Comparison of ENCODE assay signal across 15 cellular contexts in the genomic region with DNA sequence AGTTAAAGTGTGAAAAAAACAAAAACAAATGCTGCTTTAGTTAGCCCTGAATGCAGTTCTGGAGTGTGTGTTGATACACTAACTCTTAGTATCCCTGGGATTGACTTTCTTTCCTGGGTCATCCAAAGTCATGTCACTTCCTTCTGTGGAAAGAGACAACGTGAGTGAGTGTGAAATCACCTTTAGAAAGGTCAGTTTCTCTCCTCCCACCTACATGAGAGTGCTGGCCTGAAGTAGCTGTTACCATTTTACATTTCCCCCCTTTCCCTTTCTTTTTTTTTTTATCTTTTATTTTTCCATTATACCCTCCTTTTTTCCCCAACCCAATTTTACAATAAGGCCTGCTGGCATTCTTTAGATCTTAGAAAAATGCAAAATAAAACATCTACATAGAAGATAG. TPM values are rescaled to one million over a fixed set of nuclear protein-coding genes. Genes with fewer than 3 reads are reported as not detected.
A peak's percentile ranks its signal among the peaks of the same experiment; 100 is the strongest.
DNase-seq lines count a peak whose midpoint lies in the region; ATAC-seq and TF ChIP-seq lines count a peak whose summit lies in the region.
"Had no signal": no experiment of that assay in that cellular context is flagged by ENCODE, and none has a peak within 500 bp of the region (broad histone marks: within the 10 kb centered on the region; RNA-seq: fewer than 3 reads in every experiment).

No MANE protein-coding gene starts in this region.

- no peak for DNase-seq in activated CD4-positive, alpha-beta T cell treated with anti-CD3 and anti-CD28 coated beads, Interleukin-2, amount 10 ng/mL, durations not matched to agents 24 days and 14 days
- no peak for DNase-seq in activated CD4-positive, alpha-beta T cell treated with anti-CD3 and anti-CD28 coated beads for 36 hours
- DNase-seq in T-helper 17 cell (no peak), nephron progenitor cell (no peak), NOMO-1 treated with dmso at 0.1 percent for 144 hours (lab: John Stamatoyannopoulos, UW; ENCODE audit: unreplicated experiment) (no peak)
- DNase-seq: AML-193; CD4-positive, alpha-beta T cell; GDM1; KBM-7 had no signal

- ATAC-seq in activated CD4-positive, alpha-beta T cell treated with anti-CD3 and anti-CD28 coated beads for 36 hours, result no peak
- no peak for ATAC-seq in T-helper 17 cell
- ATAC-seq in HG02623 (IDR thresholded peaks at IDR 0.05; ENCODE audit: unreplicated experiment), result no peak
- ATAC-seq in HG03378 (IDR thresholded peaks at IDR 0.05; ENCODE audit: unreplicated experiment), result no peak
- ATAC-seq: GM23338 had no signal

- CTCF ChIA-PET in activated CD4-positive, alpha-beta T cell treated with anti-CD3 and anti-CD28 coated beads for 36 hours (lab: Charles Lee), result no interaction called here

- H3K27ac Mint-ChIP-seq in activated CD4-positive, alpha-beta T cell treated with anti-CD3 and anti-CD28 coated beads, Interleukin-2, amount 10 ng/mL, durations not matched to agents 24 days and 14 days, result peak overlapping the region; percentile 19
- no peak overlapping the region for H3K27ac Mint-ChIP-seq in activated CD4-positive, alpha-beta T cell treated with anti-CD3 and anti-CD28 coated beads for 36 hours
- peak overlapping the region; percentile 63 for H3K27ac Mint-ChIP-seq in T-helper 17 cell
- H3K27ac Mint-ChIP-seq in nephron progenitor cell, result peak overlapping the region; percentile 21
- H3K27ac Mint-ChIP-seq: CD4-positive, alpha-beta T cell; GM23338; IgD-negative memory B cell had no signal

- no peak overlapping the region for H3K4me3 Mint-ChIP-seq in activated CD4-positive, alpha-beta T cell treated with anti-CD3 and anti-CD28 coated beads, Interleukin-2, amount 10 ng/mL, durations not matched to agents 24 days and 14 days
- no peak overlapping the region for H3K4me3 Mint-ChIP-seq in activated CD4-positive, alpha-beta T cell treated with anti-CD3 and anti-CD28 coated beads for 36 hours
- H3K4me3 Mint-ChIP-seq in T-helper 17 cell, result no peak overlapping the region
- H3K4me3 Mint-ChIP-seq in nephron progenitor cell, result no peak overlapping the region
- H3K4me3 Mint-ChIP-seq: CD4-positive, alpha-beta T cell; GM23338; IgD-negative memory B cell had no signal

- peaks cover 5% of the 10 kb centered on the region for H3K4me1 Mint-ChIP-seq in activated CD4-positive, alpha-beta T cell treated with anti-CD3 and anti-CD28 coated beads, Interleukin-2, amount 10 ng/mL, durations not matched to agents 24 days and 14 days
- peaks cover 2% of the 10 kb centered on the region for H3K4me1 Mint-ChIP-seq in activated CD4-positive, alpha-beta T cell treated with anti-CD3 and anti-CD28 coated beads for 36 hours
- H3K4me1 Mint-ChIP-seq in T-helper 17 cell (peaks cover 7% of the 10 kb centered on the region), nephron progenitor cell (no peaks in the 10 kb centered on the region)
- H3K4me1 Mint-ChIP-seq: GM23338, IgD-negative memory B cell had no signal

- POLR2A ChIA-PET in activated CD4-positive, alpha-beta T cell treated with anti-CD3 and anti-CD28 coated beads for 36 hours (lab: Charles Lee), result no interaction called here

- intact Hi-C loops in activated CD4-positive, alpha-beta T cell treated with anti-CD3 and anti-CD28 coated beads, Interleukin-2, amount 10 ng/mL, durations not matched to agents 24 days and 14 days (cut with micrococcal nuclease), result no loop called here
- intact Hi-C loops in activated CD4-positive, alpha-beta T cell treated with anti-CD3 and anti-CD28 coated beads for 36 hours (cut with DNase I, micrococcal nuclease), result no loop called here

- no peaks in the 10 kb centered on the region for H3K9me3 Mint-ChIP-seq in activated CD4-positive, alpha-beta T cell treated with anti-CD3 and anti-CD28 coated beads, Interleukin-2, amount 10 ng/mL, durations not matched to agents 24 days and 14 days
- H3K9me3 Mint-ChIP-seq in activated CD4-positive, alpha-beta T cell treated with anti-CD3 and anti-CD28 coated beads for 36 hours (ENCODE audit: low read depth), result no peaks in the 10 kb centered on the region
- H3K9me3 Mint-ChIP-seq in nephron progenitor cell, result no peaks in the 10 kb centered on the region
- H3K9me3 Mint-ChIP-seq: CD4-positive, alpha-beta T cell; GM23338; IgD-negative memory B cell had no signal

- peaks cover 76% of the 10 kb centered on the region for H3K36me3 Mint-ChIP-seq in activated CD4-positive, alpha-beta T cell treated with anti-CD3 and anti-CD28 coated beads, Interleukin-2, amount 10 ng/mL, durations not matched to agents 24 days and 14 days (ENCODE audit: low read depth)
- peaks cover 61% of the 10 kb centered on the region for H3K36me3 Mint-ChIP-seq in activated CD4-positive, alpha-beta T cell treated with anti-CD3 and anti-CD28 coated beads for 36 hours (ENCODE audit: low read depth)
- H3K36me3 Mint-ChIP-seq in T-helper 17 cell (ENCODE audit: low read depth), result no peaks in the 10 kb centered on the region
- peaks cover 90% of the 10 kb centered on the region for H3K36me3 Mint-ChIP-seq in nephron progenitor cell (ENCODE audit: low read depth)
- H3K36me3 Mint-ChIP-seq: IgD-negative memory B cell had no signal

- no peaks in the 10 kb centered on the region for H3K27me3 Mint-ChIP-seq in activated CD4-positive, alpha-beta T cell treated with anti-CD3 and anti-CD28 coated beads, Interleukin-2, amount 10 ng/mL, durations not matched to agents 24 days and 14 days
- no peaks in the 10 kb centered on the region for H3K27me3 Mint-ChIP-seq in activated CD4-positive, alpha-beta T cell treated with anti-CD3 and anti-CD28 coated beads for 36 hours
- H3K27me3 Mint-ChIP-seq in T-helper 17 cell, result no peaks in the 10 kb centered on the region
- no peaks in the 10 kb centered on the region for H3K27me3 Mint-ChIP-seq in nephron progenitor cell (ENCODE audit: low read depth, poor library complexity)
- H3K27me3 Mint-ChIP-seq: CD4-positive, alpha-beta T cell; IgD-negative memory B cell had no signal

- no peaks in the 10 kb centered on the region for H3K9me3 ChIP-seq in T-helper 17 cell (ENCODE audit: control insufficient read depth, low read length, poor library complexity, severe bottlenecking)
- H3K9me3 ChIP-seq: A549, Caco-2 had no signal

- no peak for TF ChIP-seq CTCF in nephron progenitor cell (IDR thresholded peaks at IDR 0.05)

RNA-seq across cellular contexts. Expression of a gene that starts 55.2 kb away (rescaled TPM):
- total RNA-seq in activated CD4-positive, alpha-beta T cell treated with anti-CD3 and anti-CD28 coated beads, Interleukin-2, amount 10 ng/mL, durations not matched to agents 24 days and 14 days, result 54.4 and 63.0 TPM in 2 replicates
- total RNA-seq in activated CD4-positive, alpha-beta T cell treated with anti-CD3 and anti-CD28 coated beads for 36 hours, result 100 to 1,000 TPM; 102 to 107 TPM
- 1 to 10 TPM; 2.0 to 3.2 TPM for total RNA-seq in T-helper 17 cell

Comparison
In these comparisons a context has a peak if more than half of its experiments do, and no peak if none do; other contexts are left out.
1. RNA of a gene that starts 55.2 kb away (total RNA-seq): 102 to 107 TPM in activated CD4-positive, alpha-beta T cell treated with anti-CD3 and anti-CD28 coated beads for 36 hours and 54.4 to 63.0 TPM in activated CD4-positive, alpha-beta T cell treated with anti-CD3 and anti-CD28 coated beads, Interleukin-2, amount 10 ng/mL, durations not matched to agents 24 days and 14 days; 2.0 to 3.2 TPM in T-helper 17 cell; every median in the first group is over 10 times any median in the second.